In the genomic region with DNA sequence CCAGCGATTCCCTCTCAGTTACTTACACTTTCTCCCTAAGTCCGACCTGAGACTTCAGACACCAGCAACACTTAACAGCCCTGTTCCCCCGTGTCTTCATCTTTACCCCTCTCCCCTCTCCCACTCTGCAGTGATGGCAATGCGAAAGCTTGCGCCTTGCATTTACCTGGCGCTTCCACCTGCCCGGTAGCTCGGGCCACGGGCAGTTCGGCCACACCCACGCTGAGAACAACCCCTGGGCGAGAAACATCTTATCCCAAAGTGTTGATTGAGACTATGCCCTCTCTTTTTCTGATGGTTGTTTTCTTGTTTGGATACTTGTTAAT, we compare ENCODE assay signal across 1 cellular context.
TF ChIP-seq lines count a peak whose summit lies in the region.

No MANE protein-coding gene starts in this region.

TF ChIP-seq in GM23338, 12 proteins besides CTCF, POLR2A, EP300 and RAD21 (continued from another document):
- TF ChIP-seq, protein P1, sequence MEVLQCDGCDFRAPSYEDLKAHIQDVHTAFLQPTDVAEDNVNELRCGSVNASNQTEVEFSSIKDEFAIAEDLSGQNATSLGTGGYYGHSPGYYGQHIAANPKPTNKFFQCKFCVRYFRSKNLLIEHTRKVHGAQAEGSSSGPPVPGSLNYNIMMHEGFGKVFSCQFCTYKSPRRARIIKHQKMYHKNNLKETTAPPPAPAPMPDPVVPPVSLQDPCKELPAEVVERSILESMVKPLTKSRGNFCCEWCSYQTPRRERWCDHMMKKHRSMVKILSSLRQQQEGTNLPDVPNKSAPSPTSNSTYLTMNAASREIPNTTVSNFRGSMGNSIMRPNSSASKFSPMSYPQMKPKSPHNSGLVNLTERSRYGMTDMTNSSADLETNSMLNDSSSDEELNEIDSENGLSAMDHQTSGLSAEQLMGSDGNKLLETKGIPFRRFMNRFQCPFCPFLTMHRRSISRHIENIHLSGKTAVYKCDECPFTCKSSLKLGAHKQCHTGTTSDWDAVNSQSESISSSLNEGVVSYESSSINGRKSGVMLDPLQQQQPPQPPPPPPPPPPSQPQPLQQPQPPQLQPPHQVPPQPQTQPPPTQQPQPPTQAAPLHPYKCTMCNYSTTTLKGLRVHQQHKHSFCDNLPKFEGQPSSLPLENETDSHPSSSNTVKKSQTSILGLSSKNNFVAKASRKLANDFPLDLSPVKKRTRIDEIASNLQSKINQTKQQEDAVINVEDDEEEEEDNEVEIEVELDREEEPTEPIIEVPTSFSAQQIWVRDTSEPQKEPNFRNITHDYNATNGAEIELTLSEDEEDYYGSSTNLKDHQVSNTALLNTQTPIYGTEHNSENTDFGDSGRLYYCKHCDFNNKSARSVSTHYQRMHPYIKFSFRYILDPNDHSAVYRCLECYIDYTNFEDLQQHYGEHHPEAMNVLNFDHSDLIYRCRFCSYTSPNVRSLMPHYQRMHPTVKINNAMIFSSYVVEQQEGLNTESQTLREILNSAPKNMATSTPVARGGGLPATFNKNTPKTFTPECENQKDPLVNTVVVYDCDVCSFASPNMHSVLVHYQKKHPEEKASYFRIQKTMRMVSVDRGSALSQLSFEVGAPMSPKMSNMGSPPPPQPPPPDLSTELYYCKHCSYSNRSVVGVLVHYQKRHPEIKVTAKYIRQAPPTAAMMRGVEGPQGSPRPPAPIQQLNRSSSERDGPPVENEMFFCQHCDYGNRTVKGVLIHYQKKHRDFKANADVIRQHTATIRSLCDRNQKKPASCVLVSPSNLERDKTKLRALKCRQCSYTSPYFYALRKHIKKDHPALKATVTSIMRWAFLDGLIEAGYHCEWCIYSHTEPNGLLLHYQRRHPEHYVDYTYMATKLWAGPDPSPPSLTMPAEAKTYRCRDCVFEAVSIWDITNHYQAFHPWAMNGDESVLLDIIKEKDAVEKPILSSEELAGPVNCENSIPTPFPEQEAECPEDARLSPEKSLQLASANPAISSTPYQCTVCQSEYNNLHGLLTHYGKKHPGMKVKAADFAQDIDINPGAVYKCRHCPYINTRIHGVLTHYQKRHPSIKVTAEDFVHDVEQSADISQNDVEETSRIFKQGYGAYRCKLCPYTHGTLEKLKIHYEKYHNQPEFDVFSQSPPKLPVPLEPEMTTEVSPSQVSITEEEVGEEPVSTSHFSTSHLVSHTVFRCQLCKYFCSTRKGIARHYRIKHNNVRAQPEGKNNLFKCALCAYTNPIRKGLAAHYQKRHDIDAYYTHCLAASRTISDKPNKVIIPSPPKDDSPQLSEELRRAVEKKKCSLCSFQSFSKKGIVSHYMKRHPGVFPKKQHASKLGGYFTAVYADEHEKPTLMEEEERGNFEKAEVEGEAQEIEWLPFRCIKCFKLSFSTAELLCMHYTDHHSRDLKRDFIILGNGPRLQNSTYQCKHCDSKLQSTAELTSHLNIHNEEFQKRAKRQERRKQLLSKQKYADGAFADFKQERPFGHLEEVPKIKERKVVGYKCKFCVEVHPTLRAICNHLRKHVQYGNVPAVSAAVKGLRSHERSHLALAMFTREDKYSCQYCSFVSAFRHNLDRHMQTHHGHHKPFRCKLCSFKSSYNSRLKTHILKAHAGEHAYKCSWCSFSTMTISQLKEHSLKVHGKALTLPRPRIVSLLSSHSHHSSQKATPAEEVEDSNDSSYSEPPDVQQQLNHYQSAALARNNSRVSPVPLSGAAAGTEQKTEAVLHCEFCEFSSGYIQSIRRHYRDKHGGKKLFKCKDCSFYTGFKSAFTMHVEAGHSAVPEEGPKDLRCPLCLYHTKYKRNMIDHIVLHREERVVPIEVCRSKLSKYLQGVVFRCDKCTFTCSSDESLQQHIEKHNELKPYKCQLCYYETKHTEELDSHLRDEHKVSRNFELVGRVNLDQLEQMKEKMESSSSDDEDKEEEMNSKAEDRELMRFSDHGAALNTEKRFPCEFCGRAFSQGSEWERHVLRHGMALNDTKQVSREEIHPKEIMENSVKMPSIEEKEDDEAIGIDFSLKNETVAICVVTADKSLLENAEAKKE (CRISPR knock-in tag; IDR thresholded peaks at IDR 0.05) = no peak
- TF ChIP-seq, protein P2, sequence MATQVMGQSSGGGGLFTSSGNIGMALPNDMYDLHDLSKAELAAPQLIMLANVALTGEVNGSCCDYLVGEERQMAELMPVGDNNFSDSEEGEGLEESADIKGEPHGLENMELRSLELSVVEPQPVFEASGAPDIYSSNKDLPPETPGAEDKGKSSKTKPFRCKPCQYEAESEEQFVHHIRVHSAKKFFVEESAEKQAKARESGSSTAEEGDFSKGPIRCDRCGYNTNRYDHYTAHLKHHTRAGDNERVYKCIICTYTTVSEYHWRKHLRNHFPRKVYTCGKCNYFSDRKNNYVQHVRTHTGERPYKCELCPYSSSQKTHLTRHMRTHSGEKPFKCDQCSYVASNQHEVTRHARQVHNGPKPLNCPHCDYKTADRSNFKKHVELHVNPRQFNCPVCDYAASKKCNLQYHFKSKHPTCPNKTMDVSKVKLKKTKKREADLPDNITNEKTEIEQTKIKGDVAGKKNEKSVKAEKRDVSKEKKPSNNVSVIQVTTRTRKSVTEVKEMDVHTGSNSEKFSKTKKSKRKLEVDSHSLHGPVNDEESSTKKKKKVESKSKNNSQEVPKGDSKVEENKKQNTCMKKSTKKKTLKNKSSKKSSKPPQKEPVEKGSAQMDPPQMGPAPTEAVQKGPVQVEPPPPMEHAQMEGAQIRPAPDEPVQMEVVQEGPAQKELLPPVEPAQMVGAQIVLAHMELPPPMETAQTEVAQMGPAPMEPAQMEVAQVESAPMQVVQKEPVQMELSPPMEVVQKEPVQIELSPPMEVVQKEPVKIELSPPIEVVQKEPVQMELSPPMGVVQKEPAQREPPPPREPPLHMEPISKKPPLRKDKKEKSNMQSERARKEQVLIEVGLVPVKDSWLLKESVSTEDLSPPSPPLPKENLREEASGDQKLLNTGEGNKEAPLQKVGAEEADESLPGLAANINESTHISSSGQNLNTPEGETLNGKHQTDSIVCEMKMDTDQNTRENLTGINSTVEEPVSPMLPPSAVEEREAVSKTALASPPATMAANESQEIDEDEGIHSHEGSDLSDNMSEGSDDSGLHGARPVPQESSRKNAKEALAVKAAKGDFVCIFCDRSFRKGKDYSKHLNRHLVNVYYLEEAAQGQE (IDR thresholded peaks at IDR 0.05; ENCODE audit: unreplicated experiment) = no peak
- TF ChIP-seq ZNF331 (CRISPR knock-in tag; IDR thresholded peaks at IDR 0.05; ENCODE audit: low read depth) (no peak), EZH2phosphoT487 (IDR thresholded peaks at IDR 0.05; ENCODE audit: unreplicated experiment) (no peak), POLR2AphosphoS5 (IDR thresholded peaks at IDR 0.05; ENCODE audit: low read depth) (no peak), NANOG (IDR thresholded peaks at IDR 0.05; ENCODE audit: borderline replicate concordance) (no peak), STAT1 (IDR thresholded peaks at IDR 0.05; ENCODE audit: unreplicated experiment) (no peak), CREB1 (CRISPR knock-in tag; IDR thresholded peaks at IDR 0.05; ENCODE audit: low read depth) (no peak)
